Comparison of ENCODE assay signal across 10 cellular contexts in the genomic region with DNA sequence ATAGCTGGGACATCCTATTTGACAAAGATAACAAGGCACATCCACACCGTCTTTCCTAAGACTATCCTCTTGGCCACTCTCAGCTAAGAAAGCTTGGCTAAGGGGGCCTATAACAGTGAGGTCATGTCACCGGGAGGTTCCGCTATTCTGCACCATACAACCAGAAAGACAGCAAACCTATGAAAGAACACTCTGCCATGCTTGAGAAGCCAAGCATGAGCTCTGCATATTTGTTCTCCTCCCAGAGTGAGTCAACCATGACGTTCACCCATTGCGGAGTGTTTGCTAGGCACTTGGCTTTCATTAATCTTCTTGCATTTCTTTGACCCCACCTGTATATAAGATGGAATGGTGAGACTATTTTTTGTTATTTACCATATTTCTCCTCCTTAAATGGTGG.
A peak's percentile ranks its signal among the peaks of the same experiment; 100 is the strongest.
DNase-seq lines count a peak whose midpoint lies in the region; ATAC-seq and FAIRE-seq lines count a peak whose summit lies in the region.
"Had no signal": no experiment of that assay in that cellular context is flagged by ENCODE, and none has a peak within 500 bp of the region (broad histone marks: within the 10 kb centered on the region; RNA-seq: fewer than 3 reads in every experiment).

No MANE protein-coding gene starts in this region.

- peak; percentile 79 for FAIRE-seq in GM19239 (lab: Jason Lieb, UNC)
- FAIRE-seq: A204.1 had no signal

- peak; percentile 94 for ATAC-seq in HG02938 (IDR thresholded peaks at IDR 0.05; ENCODE audit: unreplicated experiment)
- ATAC-seq in activated CD4-positive, CD25-positive, alpha-beta regulatory T cell treated with anti-CD3 and anti-CD28 coated beads, Interleukin-2, amount 50 U/mL, for 24 hours, result no peak

- DNase-seq in ACHN, result peak; percentile 88
- DNase-seq in GM19239 (ENCODE audit: insufficient read length, low spot score), result peak; percentile 7
- DNase-seq in NCI-H187 treated with DMSO at 0.1 percent for 48 hours (lab: John Stamatoyannopoulos, UW), result peak; percentile 91
- DNase-seq in GDM1 (lab: John Stamatoyannopoulos, UW), result no peak
- DNase-seq in SKM-1 treated with dmso at 0.1 percent for 144 hours (lab: John Stamatoyannopoulos, UW; ENCODE audit: unreplicated experiment), result no peak
- DNase-seq in NCI-H82 (lab: John Stamatoyannopoulos, UW), result no peak
- DNase-seq: activated CD4-positive, CD25-positive, alpha-beta regulatory T cell had no signal

- in situ Hi-C loops in ACHN (cut with HindIII; ENCODE audit: low pct_ligation_motif_present, low pct_unique_long_range_greater_than_20kb, low sequenced_read_pairs), result no loop called here

Comparison
In these comparisons a context has a peak if more than half of its experiments do, and no peak if none do; other contexts are left out.
1. DNase-seq: peak in ACHN (single experiment), GM19239 (single experiment) and NCI-H187 treated with DMSO at 0.1 percent for 48 hours (single experiment); none in GDM1 (single experiment), SKM-1 treated with dmso at 0.1 percent for 144 hours (single experiment) and NCI-H82 (single experiment).